10 cellular contexts compared by ENCODE assay signal in the genomic region with DNA sequence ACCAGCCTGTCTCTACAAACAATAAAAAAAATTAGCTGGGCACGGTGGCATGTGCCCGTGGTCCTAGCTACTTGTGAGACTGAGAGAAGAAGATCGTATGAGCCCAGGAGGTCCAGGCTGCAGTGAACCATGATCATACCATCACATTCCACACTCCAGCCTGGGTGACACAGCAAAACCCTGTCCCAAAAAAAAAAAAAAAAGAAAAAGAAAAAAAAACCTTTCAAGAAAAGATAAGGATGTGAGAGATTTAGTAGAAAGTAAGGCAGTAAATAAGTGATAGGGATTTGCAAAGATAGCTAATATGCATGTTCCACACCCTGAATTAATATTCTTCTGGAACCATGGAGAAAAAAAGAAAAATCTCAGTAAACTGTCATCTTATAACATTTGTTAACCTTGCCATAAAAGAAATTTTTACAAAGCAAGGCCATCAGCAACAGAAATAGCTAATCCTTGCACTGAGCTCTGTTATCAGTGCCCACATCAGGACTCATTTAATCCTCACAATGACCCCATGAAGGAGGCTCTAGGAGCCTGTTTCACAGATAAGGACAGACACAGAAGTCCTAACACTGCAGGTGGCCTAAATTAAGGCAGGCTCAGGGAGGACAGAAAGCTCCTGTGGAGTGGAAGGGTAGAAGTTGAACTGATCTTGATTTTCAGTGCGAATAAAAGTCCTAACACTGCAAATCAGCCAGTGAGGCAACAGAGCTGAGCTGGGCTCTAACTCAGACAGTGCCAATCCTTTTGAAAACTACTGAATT. TPM values are rescaled to one million over a fixed set of nuclear protein-coding genes. Genes with fewer than 3 reads are reported as not detected.
DNase-seq lines count a peak whose midpoint lies in the region; ATAC-seq and TF ChIP-seq lines count a peak whose summit lies in the region.
"Had no signal": no experiment of that assay in that cellular context is flagged by ENCODE, and none has a peak within 500 bp of the region (broad histone marks: within the 10 kb centered on the region; RNA-seq: fewer than 3 reads in every experiment).

No MANE protein-coding gene starts in this region.

- CTCF ChIA-PET in PC-9 (lab: Charles Lee) = interaction anchor here (0.6 to 1.0 kb wide), 4 partner anchors 23 to 166 kb away, joined by 3 to 10 read pairs (median 5); no protein-coding TSS in a partner anchor

- no peak for ATAC-seq in HG03280 (IDR thresholded peaks at IDR 0.05; ENCODE audit: unreplicated experiment)
- ATAC-seq: upper lobe of right lung had no signal

- POLR2A ChIA-PET in PC-9 (lab: Charles Lee; ENCODE audit: unreplicated experiment) = interaction anchor here (0.7 kb wide), 2 partner anchors 159 to 913 kb away, joined by 11 to 12 read pairs; partner anchors contain the start of gene CDK11A

- no peaks in the 10 kb centered on the region; the same call in 1 of the 2 replicates for H3K36me3 ChIP-seq in PC-9 (ENCODE audit: low read depth)

- peaks cover 15% of the 10 kb centered on the region for H3K36me3 Mint-ChIP-seq in T-helper 1 cell treated with Interleukin-12 subunit alpha and Interleukin-12 subunit beta and Interleukin-4 antibody, amounts not matched to agents 30 μg/mL and 1 μg/mL, for 36 hours (ENCODE audit: low read depth)
- H3K36me3 Mint-ChIP-seq in dendritic cell treated with granulocyte-macrophage colony-stimulating factor and Interleukin-4, amounts not matched to agents 40 ng/mL and 50 ng/mL, for 4 days (ENCODE audit: low read depth) = peaks cover 60% of the 10 kb centered on the region
- no peaks in the 10 kb centered on the region for H3K36me3 Mint-ChIP-seq in osteocyte (ENCODE audit: unreplicated experiment)

- no peak overlapping the region for H3K4me3 ChIP-seq in PC-9
- H3K4me3 ChIP-seq: upper lobe of right lung had no signal

- peaks cover 100% of the 10 kb centered on the region for H4K20me1 ChIP-seq in PC-9 (ENCODE audit: insufficient read depth)

- H2AFZ ChIP-seq in PC-9 = no peak overlapping the region

- BruUV-seq in PC-9 (replicated peaks; lab: Mats Ljungman, UMichigan) = no TSS peak

- H3K4me1 Mint-ChIP-seq in T-helper 1 cell treated with Interleukin-12 subunit alpha and Interleukin-12 subunit beta and Interleukin-4 antibody, amounts not matched to agents 30 μg/mL and 1 μg/mL, for 36 hours (ENCODE audit: low read depth) = peaks cover 33% of the 10 kb centered on the region
- peaks cover 73% of the 10 kb centered on the region for H3K4me1 Mint-ChIP-seq in dendritic cell treated with granulocyte-macrophage colony-stimulating factor and Interleukin-4, amounts not matched to agents 40 ng/mL and 50 ng/mL, for 4 days (ENCODE audit: low read depth)
- peaks cover 60% of the 10 kb centered on the region for H3K4me1 Mint-ChIP-seq in osteocyte (ENCODE audit: unreplicated experiment)

- H3K4me3 Mint-ChIP-seq in T-helper 1 cell treated with Interleukin-12 subunit alpha and Interleukin-12 subunit beta and Interleukin-4 antibody, amounts not matched to agents 30 μg/mL and 1 μg/mL, for 36 hours = no peak overlapping the region
- H3K4me3 Mint-ChIP-seq in dendritic cell treated with granulocyte-macrophage colony-stimulating factor and Interleukin-4, amounts not matched to agents 40 ng/mL and 50 ng/mL, for 4 days = no peak overlapping the region
- no peak overlapping the region for H3K4me3 Mint-ChIP-seq in osteocyte (ENCODE audit: unreplicated experiment)

- no peak for DNase-seq in T-helper 1 cell
- no peak for DNase-seq in PC-9
- DNase-seq in osteocyte (ENCODE audit: extremely low spot score, unreplicated experiment) = no peak
- no peak for DNase-seq in SHP77 treated with DMSO at 0.1 percent for 48 hours (lab: John Stamatoyannopoulos, UW)
- no peak for DNase-seq in NCI-H1092 (lab: John Stamatoyannopoulos, UW)
- DNase-seq: SHP77, upper lobe of right lung had no signal

- H3K79me2 ChIP-seq in PC-9 (ENCODE audit: low read depth) = peaks cover 100% of the 10 kb centered on the region

- intact Hi-C loops in PC-9 (cut with micrococcal nuclease; ENCODE audit: unreplicated experiment) = no loop called here
- intact Hi-C loops in dendritic cell treated with granulocyte-macrophage colony-stimulating factor and Interleukin-4, amounts not matched to agents 40 ng/mL and 50 ng/mL, for 4 days (cut with micrococcal nuclease) = no loop called here

- no peak overlapping the region for H3K4me2 ChIP-seq in PC-9

- no peaks in the 10 kb centered on the region for H3K9me3 ChIP-seq in PC-9 (ENCODE audit: insufficient read depth, low read depth)
- H3K9me3 ChIP-seq: upper lobe of right lung had no signal

- no peaks in the 10 kb centered on the region for H3K27me3 ChIP-seq in PC-9 (ENCODE audit: insufficient read depth, low read depth)
- H3K27me3 ChIP-seq: upper lobe of right lung had no signal

- peaks cover 11% of the 10 kb centered on the region; the same call in 1 of the 2 replicates for H3F3A ChIP-seq in PC-9 (ENCODE audit: insufficient read depth, low read depth)

- peak overlapping the region; percentile 51 for H3K27ac ChIP-seq in PC-9
- H3K27ac ChIP-seq: upper lobe of right lung had no signal

- TF ChIP-seq CTCF in PC-9 (conservative IDR thresholded peaks at IDR 0.05) (no peak), osteocyte (IDR thresholded peaks at IDR 0.05) (no peak)

- no peaks in the 10 kb centered on the region for H3K9me2 ChIP-seq in PC-9 (ENCODE audit: insufficient read depth)

- H3K27ac Mint-ChIP-seq in T-helper 1 cell treated with Interleukin-12 subunit alpha and Interleukin-12 subunit beta and Interleukin-4 antibody, amounts not matched to agents 30 μg/mL and 1 μg/mL, for 36 hours = peak overlapping the region; percentile 55
- H3K27ac Mint-ChIP-seq in dendritic cell treated with granulocyte-macrophage colony-stimulating factor and Interleukin-4, amounts not matched to agents 40 ng/mL and 50 ng/mL, for 4 days = peak overlapping the region; percentile 19
- peak overlapping the region; percentile 76 for H3K27ac Mint-ChIP-seq in osteocyte (ENCODE audit: unreplicated experiment)

- peaks cover 4% of the 10 kb centered on the region; the same call in 1 of the 2 replicates for H3K4me1 ChIP-seq in PC-9 (replicated peaks; ENCODE audit: insufficient read depth)

- no peaks in the 10 kb centered on the region for H3K9me3 Mint-ChIP-seq in T-helper 1 cell treated with Interleukin-12 subunit alpha and Interleukin-12 subunit beta and Interleukin-4 antibody, amounts not matched to agents 30 μg/mL and 1 μg/mL, for 36 hours
- H3K9me3 Mint-ChIP-seq in dendritic cell treated with granulocyte-macrophage colony-stimulating factor and Interleukin-4, amounts not matched to agents 40 ng/mL and 50 ng/mL, for 4 days = no peaks in the 10 kb centered on the region
- no peaks in the 10 kb centered on the region for H3K9me3 Mint-ChIP-seq in osteocyte (ENCODE audit: unreplicated experiment)

- H3K27me3 Mint-ChIP-seq in T-helper 1 cell treated with Interleukin-12 subunit alpha and Interleukin-12 subunit beta and Interleukin-4 antibody, amounts not matched to agents 30 μg/mL and 1 μg/mL, for 36 hours (ENCODE audit: low read depth) = no peaks in the 10 kb centered on the region
- H3K27me3 Mint-ChIP-seq in dendritic cell treated with granulocyte-macrophage colony-stimulating factor and Interleukin-4, amounts not matched to agents 40 ng/mL and 50 ng/mL, for 4 days = no peaks in the 10 kb centered on the region
- no peaks in the 10 kb centered on the region for H3K27me3 Mint-ChIP-seq in osteocyte (ENCODE audit: unreplicated experiment)

RNA-seq across cellular contexts. Expression of gene GNB1, which starts 7.6 kb away (rescaled TPM):
- total RNA-seq in PC-9 (2021) = 257 and 286 TPM in 2 replicates
- 394 and 407 TPM in 2 replicates for total RNA-seq in osteocyte

RNA-seq across cellular contexts. Expression of gene CALML6, which starts 31.8 kb away (rescaled TPM):
- total RNA-seq in PC-9 (2021) (2.1 and 3.9 TPM in 2 replicates), osteocyte (2.5 and 2.7 TPM in 2 replicates)

RNA-seq across cellular contexts. Expression of gene TMEM52, which starts 35.8 kb away (rescaled TPM):
- total RNA-seq in PC-9 (2021) (7.4 and 8.5 TPM in 2 replicates), osteocyte (1.5 TPM in 1 of 2 replicates, not detected in the other)

Comparison
In these comparisons a context has a peak if more than half of its experiments do, and no peak if none do; other contexts are left out.
1. H3K27ac Mint-ChIP-seq: peak in every context shown above with its lines; median percentile 76 in osteocyte; 55 in T-helper 1 cell treated with Interleukin-12 subunit alpha and Interleukin-12 subunit beta and Interleukin-4 antibody, amounts not matched to agents 30 μg/mL and 1 μg/mL, for 36 hours; 19 in dendritic cell treated with granulocyte-macrophage colony-stimulating factor and Interleukin-4, amounts not matched to agents 40 ng/mL and 50 ng/mL, for 4 days.